Comparison of ENCODE assay signal across 20 cellular contexts in the genomic region with DNA sequence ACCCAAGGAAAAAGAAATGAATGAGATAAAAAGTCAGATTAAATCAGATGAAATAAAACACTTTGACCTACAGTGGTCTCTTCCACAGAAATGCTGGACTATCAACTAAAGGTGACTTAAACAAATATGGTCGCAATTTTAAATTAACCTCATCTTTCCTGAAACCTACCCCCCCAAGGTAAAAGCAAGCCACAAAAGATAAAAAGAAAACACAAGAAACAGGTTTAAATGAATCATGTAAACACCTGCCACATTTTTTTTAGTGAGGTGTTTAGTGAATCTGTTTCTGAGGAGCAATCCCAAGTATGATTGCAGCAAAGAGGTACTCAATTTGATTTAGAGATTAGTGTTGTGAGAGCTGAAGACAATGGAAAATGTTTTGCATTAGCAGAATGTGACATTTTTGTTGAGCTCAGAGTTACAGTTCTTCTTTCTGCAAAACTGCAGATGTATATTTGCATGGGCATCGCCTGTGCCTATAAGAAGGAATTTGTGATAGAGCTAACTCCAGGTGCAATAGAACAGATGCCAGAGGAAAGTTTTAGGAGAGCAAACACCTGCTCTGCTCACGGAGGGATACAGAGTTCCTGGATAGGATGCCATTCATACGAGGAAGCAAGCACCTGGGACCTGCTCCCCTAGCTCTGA.
"Had no signal": no experiment of that assay in that cellular context is flagged by ENCODE, and none has a peak within 500 bp of the region (broad histone marks: within the 10 kb centered on the region; RNA-seq: fewer than 3 reads in every experiment).

No MANE protein-coding gene starts in this region.

- DNase-seq: activated CD4-positive, alpha-beta T cell treated with anti-CD3 and anti-CD28 coated beads, Interleukin-2, amount 10 ng/mL, durations not matched to agents 24 days and 14 days; activated CD8-positive, alpha-beta T cell treated with anti-CD3 and anti-CD28 coated beads for 36 hours; activated naive CD4-positive, alpha-beta T cell; activated T-cell treated with anti-CD3 and anti-CD28 coated beads, Interleukin-2, amount 50 U/mL, for 1 hour; caudate nucleus; effector memory CD8-positive, alpha-beta T cell; esophagus squamous epithelium; immature natural killer cell; mesenchymal stem cell; mucosa of descending colon; naive B cell; ovary; right lobe of liver; small intestine; stimulated activated CD4-positive, alpha-beta T cell treated with anti-CD3 and anti-CD28 coated beads, Interleukin-15, amount 100 ng/mL, for 24 hours; stimulated activated CD4-positive, alpha-beta T cell treated with anti-CD3 and anti-CD28 coated beads, Interleukin-2, amount 100 ng/mL, for 48 hours; stomach; T1000; upper lobe of left lung had no signal

- ATAC-seq: activated CD8-positive, alpha-beta T cell treated with anti-CD3 and anti-CD28 coated beads for 36 hours; activated T-helper 17 cell treated with anti-CD3 and anti-CD28 coated beads, Interleukin-2, amount 50 U/mL, for 72 hours; effector memory CD8-positive, alpha-beta T cell; mucosa of descending colon; right lobe of liver had no signal

- H3K27me3 ChIP-seq: esophagus squamous epithelium, ovary, right lobe of liver, upper lobe of left lung had no signal

- H3K36me3 ChIP-seq: esophagus squamous epithelium, ovary, right lobe of liver, stomach, upper lobe of left lung had no signal

- H3K9me3 ChIP-seq: esophagus squamous epithelium, mucosa of descending colon, ovary, right lobe of liver, stomach, upper lobe of left lung had no signal

- H3K27ac ChIP-seq: esophagus squamous epithelium, ovary, right lobe of liver, stomach, upper lobe of left lung had no signal

- H3K4me3 ChIP-seq: esophagus squamous epithelium, mucosa of descending colon, ovary, right lobe of liver, stomach, upper lobe of left lung had no signal
